ENCODE assay signal across 8 cellular contexts in the genomic region with DNA sequence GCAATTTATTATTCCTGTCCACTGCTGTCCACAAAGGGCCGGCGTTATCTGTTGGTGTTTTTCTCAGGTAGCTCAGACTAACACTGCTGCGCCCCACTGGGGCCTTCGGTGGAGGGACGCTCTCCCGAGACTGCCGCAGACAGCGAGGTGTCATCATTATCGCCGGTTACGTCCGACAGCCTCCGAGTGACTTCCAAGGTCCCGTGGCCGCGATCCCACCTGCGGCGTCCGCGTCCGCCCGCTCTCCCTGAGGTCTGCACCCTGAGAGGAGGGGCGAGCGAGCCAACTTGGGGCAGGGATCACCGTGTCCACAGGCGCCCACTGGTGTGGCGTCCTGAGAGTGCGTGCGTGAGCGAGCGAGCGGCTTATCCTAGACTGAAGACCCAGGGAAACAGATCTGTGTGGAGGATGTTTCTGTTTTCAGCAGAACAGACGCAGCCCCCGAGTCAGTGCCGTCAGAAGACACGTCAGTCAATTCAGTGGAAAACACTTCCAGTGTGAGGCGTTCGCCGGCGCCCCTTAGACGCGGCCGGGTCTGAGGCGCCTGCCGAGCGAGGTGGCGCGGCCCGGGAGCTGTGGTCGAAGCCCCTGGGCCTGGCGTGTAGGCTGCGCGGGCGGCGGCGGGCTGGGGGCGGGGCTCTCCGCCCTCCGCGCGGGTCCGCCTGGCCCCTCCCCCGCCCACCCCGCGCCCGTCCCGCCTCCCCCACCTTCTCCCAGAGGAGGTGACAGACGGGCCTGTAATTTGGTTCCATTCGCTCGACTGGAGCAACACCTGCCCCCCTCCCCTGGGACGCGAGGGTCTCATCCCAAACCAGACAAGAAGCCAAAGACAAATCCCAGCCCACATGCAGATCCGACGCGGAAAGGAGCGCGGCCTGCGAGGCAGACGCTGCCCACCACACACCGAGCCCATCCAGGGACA. TPM values are rescaled to one million over a fixed set of nuclear protein-coding genes. Genes with fewer than 3 reads are reported as not detected.
A peak's percentile ranks its signal among the peaks of the same experiment; 100 is the strongest.
DNase-seq lines count a peak whose midpoint lies in the region; ATAC-seq and TF ChIP-seq lines count a peak whose summit lies in the region.

No MANE protein-coding gene starts in this region.

- no peaks in the 10 kb centered on the region for H3K36me3 Mint-ChIP-seq in CD8-positive, alpha-beta memory T cell
- no peaks in the 10 kb centered on the region for H3K36me3 Mint-ChIP-seq in endothelial cell (ENCODE audit: low read depth, unreplicated experiment)

- H3K9me3 Mint-ChIP-seq in CD8-positive, alpha-beta memory T cell: peaks cover 0 to under 1% (median 0%) of the 10 kb centered on the region in 5 donors
- H3K9me3 Mint-ChIP-seq in endothelial cell (ENCODE audit: unreplicated experiment): peaks cover 4% of the 10 kb centered on the region

- POLR2A ChIA-PET in CD8-positive, alpha-beta memory T cell (lab: Charles Lee): no interaction called here

- H3K4me3 ChIP-seq in CD8-positive, alpha-beta memory T cell (ENCODE audit: low read length): no peak overlapping the region
- H3K4me3 ChIP-seq in mucosa of rectum (ENCODE audit: low read length in 2 of 2) (peak overlapping the region; percentile 68 to 72), vagina (peak overlapping the region; percentile 55 to 64)

- no peaks in the 10 kb centered on the region for H3K4me1 ChIP-seq in CD8-positive, alpha-beta memory T cell (ENCODE audit: insufficient read depth, low read length)
- peaks cover 4 to 6% of the 10 kb centered on the region in 2 donors for H3K4me1 ChIP-seq in mucosa of rectum (ENCODE audit: control insufficient read depth in 2 of 2, insufficient read depth in 2 of 2, low read length in 2 of 2)
- H3K4me1 ChIP-seq in vagina: peaks cover 21% of the 10 kb centered on the region

- H3K4me3 Mint-ChIP-seq in CD8-positive, alpha-beta memory T cell: peak overlapping the region; percentile 31 to 70 (median 65)
- peak overlapping the region; percentile 90 for H3K4me3 Mint-ChIP-seq in endothelial cell (ENCODE audit: unreplicated experiment)

- intact Hi-C loops in vagina (cut with DNase I): no loop called here

- H3K27me3 ChIP-seq in CD8-positive, alpha-beta memory T cell (ENCODE audit: insufficient read depth, low read length, poor library complexity, severe bottlenecking): no peaks in the 10 kb centered on the region
- peaks cover 16 to 17% of the 10 kb centered on the region in 2 donors for H3K27me3 ChIP-seq in mucosa of rectum (ENCODE audit: control insufficient read depth in 2 of 2, insufficient read depth in 2 of 2, low read length in 2 of 2)
- no peaks in the 10 kb centered on the region for H3K27me3 ChIP-seq in vagina

- CTCF ChIA-PET in CD8-positive, alpha-beta memory T cell (lab: Charles Lee): no interaction called here

- peak overlapping the region in 2 of 8 donors; percentile 55 to 62 for H3K27ac Mint-ChIP-seq in CD8-positive, alpha-beta memory T cell
- H3K27ac Mint-ChIP-seq in endothelial cell (ENCODE audit: unreplicated experiment): peak overlapping the region; percentile 80

- no peaks in the 10 kb centered on the region for H3K36me3 ChIP-seq in CD8-positive, alpha-beta memory T cell (ENCODE audit: insufficient read depth, low read length)
- H3K36me3 ChIP-seq in mucosa of rectum (ENCODE audit: control insufficient read depth in 2 of 2, insufficient read depth in 2 of 2, low read length in 2 of 2): no peaks in the 10 kb centered on the region
- no peaks in the 10 kb centered on the region for H3K36me3 ChIP-seq in vagina

- peaks cover 2 to 9% (median 5%) of the 10 kb centered on the region in 3 donors for H3K4me1 Mint-ChIP-seq in CD8-positive, alpha-beta memory T cell
- peaks cover 32% of the 10 kb centered on the region for H3K4me1 Mint-ChIP-seq in endothelial cell (ENCODE audit: unreplicated experiment)

- no peak overlapping the region for H3K27ac ChIP-seq in CD8-positive, alpha-beta memory T cell (ENCODE audit: low read depth, low read length)
- H3K27ac ChIP-seq in mucosa of rectum (ENCODE audit: low read depth in 2 of 2, low read length in 2 of 2) (peak overlapping the region in 1 of 2 donors; percentile 44), vagina (peak overlapping the region; percentile 69)

- H3K27me3 Mint-ChIP-seq in CD8-positive, alpha-beta memory T cell: peaks cover 27 to 78% of the 10 kb centered on the region in 2 donors
- peaks cover 2% of the 10 kb centered on the region for H3K27me3 Mint-ChIP-seq in endothelial cell (ENCODE audit: unreplicated experiment)

- TF ChIP-seq CTCF in endothelial cell (IDR thresholded peaks at IDR 0.05; ENCODE audit: unreplicated experiment) (no peak), vagina (IDR thresholded peaks at IDR 0.05) (no peak)

- H3K9me3 ChIP-seq in CD8-positive, alpha-beta memory T cell (ENCODE audit: low read length): no peaks in the 10 kb centered on the region
- H3K9me3 ChIP-seq in mucosa of rectum (ENCODE audit: control insufficient read depth in 2 of 2, low read length in 2 of 2) (no peaks in the 10 kb centered on the region), vagina (no peaks in the 10 kb centered on the region)

- peak in 1 of 5 donors; percentile 30 for DNase-seq in CD8-positive, alpha-beta memory T cell
- DNase-seq in NCI-H748 (lab: John Stamatoyannopoulos, UW; ENCODE audit: unreplicated experiment): peak; percentile 69
- peak; percentile 52 for DNase-seq in endothelial cell (ENCODE audit: low spot score)
- no peak for DNase-seq in vagina (ENCODE audit: extremely low spot score in 2 of 2)
- DNase-seq in stimulated activated naive CD4-positive, alpha-beta T cell (lab: John Stamatoyannopoulos, UW): no peak

- ATAC-seq in GM21737 (IDR thresholded peaks at IDR 0.05; ENCODE audit: unreplicated experiment) (no peak), GM21515 (IDR thresholded peaks at IDR 0.05; ENCODE audit: unreplicated experiment) (no peak)

- peak overlapping the region; percentile 41 to 72 for H3K9ac ChIP-seq in mucosa of rectum (ENCODE audit: low read depth in 1 of 2, low read length in 2 of 2)

- TF ChIP-seq POLR2A in vagina (IDR thresholded peaks at IDR 0.05): no peak

RNA-seq across cellular contexts. Expression of a gene that starts 12.6 kb away (rescaled TPM):
- total RNA-seq in CD8-positive, alpha-beta memory T cell: not detected
- not detected for polyA plus RNA-seq in CD8-positive, alpha-beta memory T cell
- total RNA-seq in endothelial cell (ENCODE audit: unreplicated experiment): 2.3 TPM
- 0.25 TPM for total RNA-seq in vagina

RNA-seq across cellular contexts. Expression of a gene that starts 59.8 kb away (rescaled TPM):
- total RNA-seq in CD8-positive, alpha-beta memory T cell: not detected
- not detected for polyA plus RNA-seq in CD8-positive, alpha-beta memory T cell
- not detected for total RNA-seq in endothelial cell (ENCODE audit: unreplicated experiment)
- 3.2 TPM for total RNA-seq in vagina

Comparison
In these comparisons a context has a peak if more than half of its experiments do, and no peak if none do; other contexts are left out.
1. DNase-seq: peak in NCI-H748 (single experiment) and endothelial cell (single experiment); none in vagina (0 of 2) and stimulated activated naive CD4-positive, alpha-beta T cell (0 of 6).